In the genomic region with DNA sequence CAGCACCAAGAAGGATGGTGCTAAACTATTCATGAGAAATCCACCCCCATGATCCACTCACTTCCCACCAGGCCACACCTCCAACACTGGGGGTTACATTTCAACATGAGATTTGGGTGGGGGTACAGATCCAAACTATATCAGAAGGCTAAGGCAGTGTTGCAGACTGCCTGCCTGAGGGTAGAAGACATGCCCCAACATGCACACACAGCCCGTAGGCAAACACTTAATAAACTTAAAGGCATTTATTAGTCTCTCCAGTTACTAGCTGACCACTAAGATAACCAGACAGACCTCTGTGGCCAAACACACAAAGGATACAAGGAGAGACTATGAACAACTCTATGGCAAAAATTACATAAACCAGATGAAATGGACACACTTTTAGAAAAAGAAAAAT, we compare ENCODE assay signal across 20 cellular contexts. TPM values are rescaled to one million over a fixed set of nuclear protein-coding genes. Genes with fewer than 3 reads are reported as not detected.
DNase-seq lines count a peak whose midpoint lies in the region; ATAC-seq, FAIRE-seq and TF ChIP-seq lines count a peak whose summit lies in the region.
"Had no signal": no experiment of that assay in that cellular context is flagged by ENCODE, and none has a peak within 500 bp of the region (broad histone marks: within the 10 kb centered on the region; RNA-seq: fewer than 3 reads in every experiment).

No MANE protein-coding gene starts in this region.

- H3K27ac ChIP-seq in HUES64 (ENCODE audit: low read depth, low read length) (no peak overlapping the region), H1 (ENCODE audit: low read depth, low read length) (no peak overlapping the region), mesendoderm (ENCODE audit: low read depth, low read length) (no peak overlapping the region)

- H2AFZ ChIP-seq in H1 (ENCODE audit: low read length): no peak overlapping the region

- H4K91ac ChIP-seq in H1 (replicated peaks; ENCODE audit: insufficient read length, low read length): no peak overlapping the region

- H3K4ac ChIP-seq in H1 (replicated peaks; ENCODE audit: insufficient read length, low read depth, low read length) (no peak overlapping the region), mesendoderm (ENCODE audit: low read depth, low read length) (no peak overlapping the region)

- POLR2A ChIA-PET in H1 (lab: Charles Lee; ENCODE audit: partially characterized antibody): interaction anchor here (1.8 to 2.7 kb wide), 2 partner anchors 11 to 21 kb away, joined by 6 to 16 read pairs; a partner anchor contains a TSS

- CTCF ChIA-PET in H1 (lab: Charles Lee; ENCODE audit: partially characterized antibody): interaction anchor here (0.7 to 6.0 kb wide), 9 partner anchors 10 to 380 kb away, joined by 3 to 44 read pairs (median 4); a partner anchor contains a TSS

- H2BK15ac ChIP-seq in H1 (ENCODE audit: low read length) (no peak overlapping the region), mesendoderm (replicated peaks; ENCODE audit: low read depth) (no peak overlapping the region)

- TF ChIP-seq CTCF in H1 (IDR thresholded peaks at IDR 0.05; ENCODE audit: control extremely low read depth in 1 of 3, insufficient read depth in 1 of 3, low read depth in 1 of 3, low read length in 3 of 3): no peak

- no peaks in the 10 kb centered on the region for H3K4me1 ChIP-seq in HUES64 (ENCODE audit: insufficient read depth, low read length)
- H3K4me1 ChIP-seq in H1 (replicated peaks in 1 of 4; ENCODE audit: control insufficient read depth in 3 of 4, insufficient read depth in 4 of 4, low read length in 3 of 4): no peaks in the 10 kb centered on the region
- H3K4me1 ChIP-seq in mesendoderm (ENCODE audit: control insufficient read depth, low read depth, low read length): no peaks in the 10 kb centered on the region
- H3K4me1 ChIP-seq: uterus had no signal

- no peak for TF ChIP-seq RAD21 in H1 (IDR thresholded peaks at IDR 0.05 in 1 of 2, conservative IDR thresholded peaks at IDR 0.05 in 1 of 2; ENCODE audit: low read depth in 2 of 2, low read length in 2 of 2)

- H3K9ac ChIP-seq in HUES64 (ENCODE audit: low read depth, low read length): 0 out of 2 replicates have a peak overlapping the region, but pooled peaks have one; percentile 8
- H3K9ac ChIP-seq in H1 (replicated peaks in 1 of 4; ENCODE audit: extremely low read depth in 1 of 4, low read depth in 3 of 4, low read length in 3 of 4): no peak overlapping the region; a peak in 1 of 7 replicates
- no peak overlapping the region for H3K9ac ChIP-seq in mesendoderm (ENCODE audit: low read length)
- H3K9ac ChIP-seq: SK-N-SH had no signal

- H3K23ac ChIP-seq in H1 (ENCODE audit: insufficient read length) (no peak overlapping the region), mesendoderm (ENCODE audit: low read length) (peak overlapping the region; percentile 24)

- H3K4me2 ChIP-seq in H1 (ENCODE audit: insufficient read depth in 1 of 2, low read depth in 2 of 2, low read length in 2 of 2) (no peak overlapping the region), mesendoderm (ENCODE audit: low read length) (no peak overlapping the region)
- H3K4me2 ChIP-seq: SK-N-SH had no signal

- peaks cover 0 to 2% of the 10 kb centered on the region in 2 experiments for H4K20me1 ChIP-seq in H1 (replicated peaks in 1 of 2; ENCODE audit: control insufficient read depth in 1 of 2, insufficient read depth in 2 of 2, low read length in 2 of 2)

- H3K9me3 ChIP-seq in HUES64 (ENCODE audit: insufficient read depth, low read depth, low read length) (no peaks in the 10 kb centered on the region), H1 (ENCODE audit: insufficient read depth in 2 of 2, low read depth in 1 of 2, low read length in 1 of 2) (no peaks in the 10 kb centered on the region)
- H3K9me3 ChIP-seq: SK-N-SH, uterus had no signal

- H3K18ac ChIP-seq in H1 (ENCODE audit: extremely low read depth, low read length): no peak overlapping the region
- H3K18ac ChIP-seq in mesendoderm (ENCODE audit: low read length): no peak overlapping the region

- ATAC-seq in HG03139 (IDR thresholded peaks at IDR 0.05; ENCODE audit: unreplicated experiment): no peak
- ATAC-seq: activated CD4-positive, CD25-positive, alpha-beta regulatory T cell treated with anti-CD3 and anti-CD28 coated beads, Interleukin-2, amount 50 U/mL, for 24 hours had no signal

- H3K4me3 ChIP-seq in HUES64 (ENCODE audit: low read length) (no peak overlapping the region), H1 (ENCODE audit: extremely low read depth in 1 of 4, insufficient read depth in 2 of 4, low read depth in 3 of 4, low read length in 4 of 4) (no peak overlapping the region), mesendoderm (ENCODE audit: low read length) (no peak overlapping the region)
- H3K4me3 ChIP-seq: uterus had no signal

- H3K36me3 ChIP-seq in HUES64 (ENCODE audit: insufficient read depth, low read length) (peaks cover 13% of the 10 kb centered on the region), H1 (ENCODE audit: control insufficient read depth in 2 of 4, insufficient read depth in 4 of 4, low read length in 3 of 4) (no peaks in the 10 kb centered on the region; a peak in 2 of 8 replicates), mesendoderm (ENCODE audit: control insufficient read depth, insufficient read depth, low read length) (no peaks in the 10 kb centered on the region)
- H3K36me3 ChIP-seq: uterus had no signal

- H3K79me2 ChIP-seq in H1 (ENCODE audit: control insufficient read depth in 1 of 2, insufficient read depth in 2 of 2, low read length in 2 of 2) (peaks cover 0 to 2% of the 10 kb centered on the region in 2 experiments; a peak in 1 of 4 replicates), mesendoderm (ENCODE audit: control insufficient read depth, insufficient read depth, low read length) (no peaks in the 10 kb centered on the region)

- no peaks in the 10 kb centered on the region for H3K27me3 ChIP-seq in HUES64 (ENCODE audit: insufficient read depth, low read length)
- H3K27me3 ChIP-seq in H1 (replicated peaks in 1 of 4; ENCODE audit: control insufficient read depth in 3 of 4, extremely low read depth in 1 of 4, insufficient read depth in 3 of 4, low read length in 3 of 4): no peaks in the 10 kb centered on the region
- H3K27me3 ChIP-seq in mesendoderm (ENCODE audit: insufficient read depth, low read length, poor library complexity): no peaks in the 10 kb centered on the region
- H3K27me3 ChIP-seq: uterus had no signal

- H4K8ac ChIP-seq in H1 (ENCODE audit: extremely low read depth, insufficient read depth, low read length) (no peak overlapping the region), mesendoderm (ENCODE audit: low read depth, low read length) (no peak overlapping the region)

- H3K56ac ChIP-seq in H1 (replicated peaks; ENCODE audit: insufficient read length, low read depth, low read length) (no peak overlapping the region), mesendoderm (ENCODE audit: low read length) (no peak overlapping the region)

- H2AK5ac ChIP-seq in H1 (ENCODE audit: low read depth, low read length): no peak overlapping the region
- no peak overlapping the region for H2AK5ac ChIP-seq in mesendoderm (ENCODE audit: low read length)

- no peak for TF ChIP-seq EP300 in H1 (IDR thresholded peaks at IDR 0.05; ENCODE audit: borderline replicate concordance in 1 of 2, low read depth in 2 of 2, low read length in 2 of 2)

- TF ChIP-seq POLR2A in H1 (IDR thresholded peaks at IDR 0.05; ENCODE audit: control extremely low read depth in 1 of 2, low read depth in 2 of 2, low read length in 2 of 2): no peak

- FAIRE-seq in H1 (lab: Jason Lieb, UNC): no peak

- H4K5ac ChIP-seq in H1 (ENCODE audit: insufficient read length, low read depth, low read length): no peak overlapping the region
- H4K5ac ChIP-seq in mesendoderm (ENCODE audit: low read length): no peak overlapping the region

- DNase-seq in EH (ENCODE audit: low read depth) (peak; percentile 38), H1 (ENCODE audit: low read depth in 1 of 2, low spot score in 2 of 2) (no peak), mesendoderm (no peak), NAMALWA (ENCODE audit: low spot score) (no peak), amniotic stem cell (lab: John Stamatoyannopoulos, UW) (no peak)
- no peak for DNase-seq in stimulated activated naive CD4-positive, alpha-beta T cell treated with Interleukin-2 at 50 U/mL for 16 hours (lab: John Stamatoyannopoulos, UW)
- DNase-seq: ACHN; amygdala; DMS153; effector memory CD4-positive, alpha-beta T cell; KBM-7; midbrain; NCI-H1048; NCI-H2081; SK-N-SH; stimulated activated CD4-positive, alpha-beta T cell treated with anti-CD3 and anti-CD28 coated beads, Interleukin-4, amount 100 ng/mL, for 4 hours; uterus had no signal

- H3K14ac ChIP-seq in H1 (ENCODE audit: insufficient read length): no peak overlapping the region

- no peak overlapping the region; the same call in 1 of the 2 replicates for H2BK12ac ChIP-seq in H1 (ENCODE audit: low read depth, low read length)

- H2BK5ac ChIP-seq in H1 (ENCODE audit: low read depth, low read length) (peak overlapping the region; percentile 77; the same call in 1 of the 2 replicates), mesendoderm (ENCODE audit: low read length) (no peak overlapping the region)

- no peaks in the 10 kb centered on the region for H3K23me2 ChIP-seq in H1 (ENCODE audit: low read depth, low read length)

- H2BK120ac ChIP-seq in H1 (replicated peaks; ENCODE audit: low read depth, low read length) (no peak overlapping the region), mesendoderm (ENCODE audit: low read depth, low read length) (no peak overlapping the region)

- no peak overlapping the region for H2BK20ac ChIP-seq in H1 (ENCODE audit: low read length)

- WGBS in HUES64: 96% methylated on average over 1 of the region's 1 CpG
- WGBS in H1 (ENCODE audit: extremely low coverage in 1 of 2, insufficient coverage in 1 of 2, insufficient read length in 1 of 2, insufficient replicate concordance in 2 of 2, low coverage in 1 of 2, low lambda C conversion rate in 2 of 2, missing lambda C conversion rate in 1 of 2), 2 experiments: 91% methylated on average over 1 of the region's 1 CpG; no CpG with 5 or more reads in 1 of the 2 experiments
- WGBS in mesendoderm (ENCODE audit: extremely low coverage, insufficient coverage, low lambda C conversion rate): no CpG with 5 or more reads among the region's 1 CpG

- H3K79me1 ChIP-seq in H1 (ENCODE audit: low read depth, low read length) (peaks cover 2% of the 10 kb centered on the region; the same call in 1 of the 2 replicates), mesendoderm (ENCODE audit: low read length) (no peaks in the 10 kb centered on the region)

RNA-seq across cellular contexts. Expression of a gene that starts 10.2 kb away (rescaled TPM):
- polyA plus RNA-seq in HUES64 (2013, experiment 1 of 2): 48.3 TPM
- 70.0 TPM for polyA plus RNA-seq in HUES64 (2013, experiment 2 of 2)
- total RNA-seq in H1 (2021; fragmentation: NEBNext Ultra II Directional; extraction: Animal tissue kit (Norgen Biotek cat#: 25700)): 54.1 and 59.7 TPM in 2 replicates
- 21.0 and 38.2 TPM in 2 replicates for polyA plus RNA-seq in H1 (2011; rRNA removed)
- 50.4 TPM for polyA plus RNA-seq in H1 (2011; cell fraction: cytosol; rRNA removed)
- polyA plus RNA-seq in H1 (2011; cell fraction: nucleus; rRNA removed): 23.6 TPM
- polyA plus RNA-seq in H1 (2012, experiment 1 of 2): 78.5 to 108 TPM (median 96.7 TPM) in 4 replicates
- 10.2 TPM for polyA plus RNA-seq in H1 (2012, experiment 2 of 2)
- polyA plus RNA-seq in H1 (2013, experiment 1 of 2): 45.3 TPM
- 43.4 TPM for polyA plus RNA-seq in H1 (2013, experiment 2 of 2)
- polyA minus RNA-seq in H1 (2011; rRNA and poly(A)+ RNA removed): 18.2 and 21.0 TPM in 2 replicates
- 15.2 TPM for polyA minus RNA-seq in H1 (2011; cell fraction: cytosol; rRNA and poly(A)+ RNA removed)
- 12.5 TPM for polyA minus RNA-seq in H1 (2011; cell fraction: nucleus; rRNA and poly(A)+ RNA removed)
- polyA plus RNA-seq in mesendoderm (2013, experiment 1 of 2): 24.1 TPM
- polyA plus RNA-seq in mesendoderm (2013, experiment 2 of 2): 24.0 TPM

RNA-seq across cellular contexts. Expression of a gene that starts 11.1 kb away (rescaled TPM):
- 72.3 TPM for polyA plus RNA-seq in HUES64 (2013, experiment 1 of 2)
- 80.0 TPM for polyA plus RNA-seq in HUES64 (2013, experiment 2 of 2)
- 69.6 and 90.1 TPM in 2 replicates for total RNA-seq in H1 (2021; fragmentation: NEBNext Ultra II Directional; extraction: Animal tissue kit (Norgen Biotek cat#: 25700))
- polyA plus RNA-seq in H1 (2011; rRNA removed): 10.9 and 22.1 TPM in 2 replicates
- 36.9 TPM for polyA plus RNA-seq in H1 (2011; cell fraction: cytosol; rRNA removed)
- polyA plus RNA-seq in H1 (2011; cell fraction: nucleus; rRNA removed): 9.0 TPM
- 31.4 to 83.1 TPM (median 39.3 TPM) in 4 replicates for polyA plus RNA-seq in H1 (2012, experiment 1 of 2)
- 31.0 TPM for polyA plus RNA-seq in H1 (2012, experiment 2 of 2)
- polyA plus RNA-seq in H1 (2013, experiment 1 of 2): 78.4 TPM
- 76.4 TPM for polyA plus RNA-seq in H1 (2013, experiment 2 of 2)
- polyA minus RNA-seq in H1 (2011; rRNA and poly(A)+ RNA removed): 12.1 and 14.5 TPM in 2 replicates
- polyA minus RNA-seq in H1 (2011; cell fraction: cytosol; rRNA and poly(A)+ RNA removed): 14.8 TPM
- polyA minus RNA-seq in H1 (2011; cell fraction: nucleus; rRNA and poly(A)+ RNA removed): 17.7 TPM
- 94.8 TPM for polyA plus RNA-seq in mesendoderm (2013, experiment 1 of 2)
- 95.8 TPM for polyA plus RNA-seq in mesendoderm (2013, experiment 2 of 2)

RNA-seq across cellular contexts. Expression of a gene that starts 21.7 kb away (rescaled TPM):
- polyA plus RNA-seq in HUES64 (2013, experiment 1 of 2): 2.6 TPM
- 3.6 TPM for polyA plus RNA-seq in HUES64 (2013, experiment 2 of 2)
- 2.7 and 3.5 TPM in 2 replicates for total RNA-seq in H1 (2021; fragmentation: NEBNext Ultra II Directional; extraction: Animal tissue kit (Norgen Biotek cat#: 25700))
- 1.4 and 1.9 TPM in 2 replicates for polyA plus RNA-seq in H1 (2011; rRNA removed)
- polyA plus RNA-seq in H1 (2011; cell fraction: cytosol; rRNA removed): 2.6 TPM
- 1.4 TPM for polyA plus RNA-seq in H1 (2011; cell fraction: nucleus; rRNA removed)
- 2.0 to 2.7 TPM (median 2.3 TPM) in 4 replicates for polyA plus RNA-seq in H1 (2012, experiment 1 of 2)
- polyA plus RNA-seq in H1 (2012, experiment 2 of 2): 0.21 TPM
- 2.7 TPM for polyA plus RNA-seq in H1 (2013, experiment 1 of 2)
- 2.3 TPM for polyA plus RNA-seq in H1 (2013, experiment 2 of 2)
- 2.2 and 3.0 TPM in 2 replicates for polyA minus RNA-seq in H1 (2011; rRNA and poly(A)+ RNA removed)
- 1.2 TPM for polyA minus RNA-seq in H1 (2011; cell fraction: cytosol; rRNA and poly(A)+ RNA removed)
- polyA minus RNA-seq in H1 (2011; cell fraction: nucleus; rRNA and poly(A)+ RNA removed): 3.8 TPM
- polyA plus RNA-seq in mesendoderm (2013, experiment 1 of 2): 1.8 TPM
- 1.9 TPM for polyA plus RNA-seq in mesendoderm (2013, experiment 2 of 2)
